Comparison of ENCODE assay signal across 19 cellular contexts in genomic region chr20:38437796-38438195, GRCh38.
"Had no signal": no experiment of that assay in that cellular context is flagged by ENCODE, and none has a peak within 500 bp of the region (broad histone marks: within the 10 kb centered on the region; RNA-seq: fewer than 3 reads in every experiment).

No MANE protein-coding gene starts in this region.

- H3K27me3 ChIP-seq: SJSA1 had no signal

- H3K27ac ChIP-seq: HL-60, KMS-11, SJSA1 had no signal

- H3K9ac ChIP-seq: KMS-11, SK-N-SH had no signal

- H3K4me2 ChIP-seq: KMS-11, SK-N-SH had no signal

- H3K4me3 ChIP-seq: SJSA1 had no signal

- H3K9me3 ChIP-seq: SJSA1, SK-N-SH had no signal

- DNase-seq: Kasumi-1, MM.1S, NCI-H1092 treated with DMSO at 0.1 percent for 48 hours, NCI-H1436, NCI-H187, NCI-H2029, NCI-H2081 treated with DMSO at 0.1 percent for 48 hours, NCI-H226, NCI-H446 treated with DMSO at 0.1 percent for 48 hours, NCI-H510A treated with DMSO at 0.1 percent for 48 hours, NCI-H526, RPMI8226, SIG-M5, SK-N-SH, SW 1271, T-cell had no signal

- ATAC-seq: T-cell had no signal
